8 cellular contexts compared by ENCODE assay signal in genomic region chr20:45343445-45343866, GRCh38. TPM values are rescaled to one million over a fixed set of nuclear protein-coding genes. Genes with fewer than 3 reads are reported as not detected.
DNase-seq lines count a peak whose midpoint lies in the region; TF ChIP-seq lines count a peak whose summit lies in the region.

No MANE protein-coding gene starts in this region.

- H3K4me3 ChIP-seq in epithelial cell of proximal tubule (ENCODE audit: low read depth, low read length), result peak overlapping the region; percentile 97

- H3K27ac Mint-ChIP-seq in progenitor cell of endocrine pancreas, result peak overlapping the region; percentile 99

- intact Hi-C loops in posterior cingulate gyrus (cut with DNase I), result no loop called here

- TF ChIP-seq CTCF in epithelial cell of proximal tubule (conservative IDR thresholded peaks at IDR 0.05; ENCODE audit: low read depth, low read length), result no peak
- TF ChIP-seq CTCF in progenitor cell of endocrine pancreas (IDR thresholded peaks at IDR 0.05; ENCODE audit: unreplicated experiment), result no peak

- H3K36me3 Mint-ChIP-seq in progenitor cell of endocrine pancreas (ENCODE audit: insufficient read depth), result peaks cover 2% of the 10 kb centered on the region

- H3K9me3 Mint-ChIP-seq in progenitor cell of endocrine pancreas (ENCODE audit: low read depth), result no peaks in the 10 kb centered on the region

- no peaks in the 10 kb centered on the region for H3K27me3 Mint-ChIP-seq in progenitor cell of endocrine pancreas

- H3K4me1 Mint-ChIP-seq in progenitor cell of endocrine pancreas (ENCODE audit: low read depth), result peaks cover 86% of the 10 kb centered on the region

- peak; percentile 63 for DNase-seq in DMS153 (lab: John Stamatoyannopoulos, UW)
- DNase-seq in NCI-H510A treated with DMSO at 0.1 percent for 48 hours (lab: John Stamatoyannopoulos, UW), result peak; percentile 75
- DNase-seq in epithelial cell of proximal tubule (ENCODE audit: low read depth), result no peak
- peak; percentile 57 for DNase-seq in progenitor cell of endocrine pancreas (ENCODE audit: low spot score, unreplicated experiment)
- DNase-seq in kidney glomerular epithelial cell (lab: John Stamatoyannopoulos, UW), result no peak
- no peak for DNase-seq in posterior cingulate gyrus
- no peak for DNase-seq in CD1c-positive myeloid dendritic cell (ENCODE audit: extremely low spot score)
- DNase-seq in Kasumi-1 (lab: John Stamatoyannopoulos, UW), result no peak

- H3K4me3 Mint-ChIP-seq in progenitor cell of endocrine pancreas (ENCODE audit: low read depth), result peak overlapping the region; percentile 95

RNA-seq across cellular contexts. Expression of gene SDC4, which starts 4.8 kb away (rescaled TPM):
- total RNA-seq in epithelial cell of proximal tubule, result 153 and 239 TPM in 2 replicates
- 112 and 121 TPM in 2 replicates for total RNA-seq in progenitor cell of endocrine pancreas

RNA-seq across cellular contexts. Expression of gene SYS1, which starts 19.5 kb away (rescaled TPM):
- total RNA-seq in epithelial cell of proximal tubule, result 22.6 and 30.3 TPM in 2 replicates
- 31.1 and 31.9 TPM in 2 replicates for total RNA-seq in progenitor cell of endocrine pancreas

RNA-seq across cellular contexts. Expression of gene TP53TG5, which starts 34.7 kb away (rescaled TPM):
- total RNA-seq in epithelial cell of proximal tubule, result not detected in 2 replicates
- total RNA-seq in progenitor cell of endocrine pancreas, result not detected in 2 replicates

RNA-seq across cellular contexts. Expression of gene MATN4, which starts 35.4 kb away (rescaled TPM):
- not detected in 2 replicates for total RNA-seq in epithelial cell of proximal tubule
- total RNA-seq in progenitor cell of endocrine pancreas, result 0.20 TPM in 1 of 2 replicates, not detected in the other

RNA-seq across cellular contexts. Expression of gene RBPJL, which starts 36.8 kb away (rescaled TPM):
- not detected in 2 replicates for total RNA-seq in epithelial cell of proximal tubule
- 1.4 and 1.5 TPM in 2 replicates for total RNA-seq in progenitor cell of endocrine pancreas

Comparison
In these comparisons a context has a peak if more than half of its experiments do, and no peak if none do; other contexts are left out.
1. DNase-seq: peak in DMS153 (single experiment), NCI-H510A treated with DMSO at 0.1 percent for 48 hours (single experiment) and progenitor cell of endocrine pancreas (single experiment); none in epithelial cell of proximal tubule (single experiment), kidney glomerular epithelial cell (single experiment), posterior cingulate gyrus (0 of 10), CD1c-positive myeloid dendritic cell (single experiment) and Kasumi-1 (0 of 2).